Comparison of ENCODE assay signal across 12 cellular contexts in the genomic region with DNA sequence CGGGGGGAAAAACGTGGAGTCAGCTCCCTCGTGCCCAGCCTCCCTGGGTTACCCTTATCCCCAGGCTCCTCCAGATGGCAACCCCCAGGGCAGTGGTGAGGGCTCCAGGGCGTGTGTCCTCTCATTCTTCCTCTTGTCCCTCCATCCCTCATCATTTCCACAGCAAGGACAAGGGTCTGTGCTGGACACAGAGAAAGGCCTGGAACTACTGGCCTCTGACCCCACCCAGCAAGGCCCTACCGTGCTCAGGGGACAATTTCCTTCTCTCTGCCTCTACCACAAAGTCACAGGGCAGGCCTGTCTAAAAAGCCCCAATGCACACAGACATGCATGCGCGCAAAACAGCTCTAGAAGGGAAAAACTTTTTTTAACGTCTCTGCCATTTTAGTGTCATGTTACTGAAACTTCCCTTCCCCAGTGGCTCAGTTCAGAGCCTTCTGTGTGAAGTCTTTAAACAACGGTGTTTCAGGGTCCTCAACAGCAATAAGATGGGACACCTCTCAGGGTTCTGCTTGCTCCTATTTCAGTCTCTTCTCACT. TPM values are rescaled to one million over a fixed set of nuclear protein-coding genes. Genes with fewer than 3 reads are reported as not detected.
DNase-seq lines count a peak whose midpoint lies in the region; ATAC-seq, FAIRE-seq and TF ChIP-seq lines count a peak whose summit lies in the region.
"Had no signal": no experiment of that assay in that cellular context is flagged by ENCODE, and none has a peak within 500 bp of the region (broad histone marks: within the 10 kb centered on the region; RNA-seq: fewer than 3 reads in every experiment).

No MANE protein-coding gene starts in this region.

- H3K4me3 ChIP-seq in left ventricle myocardium inferior (no peak overlapping the region), mesenchymal stem cell (ENCODE audit: insufficient read depth in 1 of 2, low read depth in 1 of 2, low read length in 2 of 2) (no peak overlapping the region), kidney (ENCODE audit: low read length in 2 of 2) (no peak overlapping the region)

- no peak overlapping the region for H2BK120ac ChIP-seq in mesenchymal stem cell (ENCODE audit: low read depth, low read length)

- H3K4me1 Mint-ChIP-seq in activated T-helper 1 cell treated with anti-CD3 and anti-CD28 coated beads, Interleukin-12 subunit alpha, Interleukin-12 subunit beta, Interleukin-2, Interleukin-4 antibody, amounts not matched to agents 30 ng/mL and 10 ng/mL and 1 ng/mL, durations not matched to agents 14 hours and 24 hours and 36 hours (ENCODE audit: low read depth): peaks cover 76% of the 10 kb centered on the region

- no peak overlapping the region for H3K23ac ChIP-seq in mesenchymal stem cell (ENCODE audit: low read length in 2 of 2)

- H2BK15ac ChIP-seq in mesenchymal stem cell (ENCODE audit: low read depth, poor library complexity, severe bottlenecking): no peak overlapping the region

- H3K9me3 Mint-ChIP-seq in activated T-helper 1 cell treated with anti-CD3 and anti-CD28 coated beads, Interleukin-12 subunit alpha, Interleukin-12 subunit beta, Interleukin-2, Interleukin-4 antibody, amounts not matched to agents 30 ng/mL and 10 ng/mL and 1 ng/mL, durations not matched to agents 14 hours and 24 hours and 36 hours: no peaks in the 10 kb centered on the region

- H2AFZ ChIP-seq in mesenchymal stem cell (ENCODE audit: low read depth, low read length): no peak overlapping the region

- no peaks in the 10 kb centered on the region for H3K27me3 Mint-ChIP-seq in activated T-helper 1 cell treated with anti-CD3 and anti-CD28 coated beads, Interleukin-12 subunit alpha, Interleukin-12 subunit beta, Interleukin-2, Interleukin-4 antibody, amounts not matched to agents 30 ng/mL and 10 ng/mL and 1 ng/mL, durations not matched to agents 14 hours and 24 hours and 36 hours (ENCODE audit: insufficient read depth)

- H3K27ac ChIP-seq in left ventricle myocardium inferior (replicated peaks) (peak overlapping the region; percentile 96), mesenchymal stem cell (ENCODE audit: low read length, poor library complexity, severe bottlenecking) (no peak overlapping the region), kidney (ENCODE audit: low read depth in 2 of 2, low read length in 2 of 2) (no peak overlapping the region)

- H3K27ac Mint-ChIP-seq in activated T-helper 1 cell treated with anti-CD3 and anti-CD28 coated beads, Interleukin-12 subunit alpha, Interleukin-12 subunit beta, Interleukin-2, Interleukin-4 antibody, amounts not matched to agents 30 ng/mL and 10 ng/mL and 1 ng/mL, durations not matched to agents 14 hours and 24 hours and 36 hours: peak overlapping the region; percentile 81

- H3K4me1 ChIP-seq in left ventricle myocardium inferior: peaks cover 55% of the 10 kb centered on the region
- H3K4me1 ChIP-seq in mesenchymal stem cell (ENCODE audit: control insufficient read depth, insufficient read depth, low read depth, low read length): peaks cover 38% of the 10 kb centered on the region
- H3K4me1 ChIP-seq in kidney (ENCODE audit: control insufficient read depth in 1 of 2, insufficient read depth in 1 of 2, low read depth in 1 of 2, low read length in 2 of 2): peaks cover 8 to 24% of the 10 kb centered on the region in 2 donors

- no peak overlapping the region for H3K4me2 ChIP-seq in mesenchymal stem cell (ENCODE audit: low read length, poor library complexity, severe bottlenecking)

- no peak for TF ChIP-seq CTCF in left ventricle myocardium inferior (IDR thresholded peaks at IDR 0.05; ENCODE audit: borderline replicate concordance)
- TF ChIP-seq CTCF in kidney (IDR thresholded peaks at IDR 0.05; ENCODE audit: borderline replicate concordance, extremely low read depth, insufficient read depth): no peak

- no peak overlapping the region for H2BK12ac ChIP-seq in mesenchymal stem cell (ENCODE audit: low read length in 2 of 2)

- H3K9ac ChIP-seq in mesenchymal stem cell (ENCODE audit: low read length) (no peak overlapping the region), kidney (ENCODE audit: low read length in 2 of 2) (no peak overlapping the region)

- 85% methylated on average over 9 of the region's 9 CpGs for WGBS in mesenchymal stem cell

- H3K9me3 ChIP-seq in left ventricle myocardium inferior (replicated peaks) (no peaks in the 10 kb centered on the region), mesenchymal stem cell (ENCODE audit: control insufficient read depth, low read length) (no peaks in the 10 kb centered on the region), kidney (ENCODE audit: control insufficient read depth in 1 of 2, low read length in 2 of 2) (no peaks in the 10 kb centered on the region)
- H3K9me3 ChIP-seq: ascending aorta had no signal

- H4K8ac ChIP-seq in mesenchymal stem cell (ENCODE audit: low read length): peak overlapping the region; percentile 21

- H3K79me1 ChIP-seq in mesenchymal stem cell (replicated peaks; ENCODE audit: low read length, poor library complexity, severe bottlenecking): peaks cover 23% of the 10 kb centered on the region

- intact Hi-C loops in left ventricle myocardium inferior (cut with micrococcal nuclease): no loop called here
- intact Hi-C loops in cardiac septum (cut with DNase I): no loop called here
- intact Hi-C loops in activated T-helper 1 cell treated with anti-CD3 and anti-CD28 coated beads, Interleukin-12 subunit alpha, Interleukin-12 subunit beta, Interleukin-2, Interleukin-4 antibody, amounts not matched to agents 30 ng/mL and 10 ng/mL and 1 ng/mL, durations not matched to agents 14 hours and 24 hours and 36 hours (cut with micrococcal nuclease): no loop called here
- intact Hi-C loops in kidney (cut with DNase I): no loop called here

- FAIRE-seq in kidney (lab: Jason Lieb, UNC): no peak

- no peak overlapping the region for H2AK5ac ChIP-seq in mesenchymal stem cell (ENCODE audit: low read length, severe bottlenecking)

- no peak for ATAC-seq in HG03469 (IDR thresholded peaks at IDR 0.05; ENCODE audit: unreplicated experiment)

- no peak overlapping the region for H2BK5ac ChIP-seq in mesenchymal stem cell (ENCODE audit: low read depth, low read length, poor library complexity, severe bottlenecking)

- DNase-seq in left ventricle myocardium inferior (no peak), cardiac septum (ENCODE audit: low spot score) (no peak), mesenchymal stem cell (no peak), NCI-H69 (lab: John Stamatoyannopoulos, UW) (no peak), kidney (no peak), AG20443 (ENCODE audit: low spot score) (no peak)
- no peak for DNase-seq in activated T-helper 1 cell treated with anti-CD3 and anti-CD28 coated beads, Interleukin-12 subunit alpha, Interleukin-12 subunit beta, Interleukin-2, Interleukin-4 antibody, amounts not matched to agents 30 ng/mL and 10 ng/mL and 1 ng/mL, durations not matched to agents 14 hours and 24 hours and 36 hours (ENCODE audit: low spot score)
- DNase-seq: NCI-H1092 treated with DMSO at 0.1 percent for 48 hours; stimulated activated naive CD4-positive, alpha-beta T cell treated with Interleukin-2 at 50 U/mL for 16 hours had no signal

- no peak overlapping the region for H3K18ac ChIP-seq in mesenchymal stem cell (ENCODE audit: low read depth in 1 of 2, low read length in 2 of 2)

- peaks cover 49% of the 10 kb centered on the region for H3K36me3 Mint-ChIP-seq in activated T-helper 1 cell treated with anti-CD3 and anti-CD28 coated beads, Interleukin-12 subunit alpha, Interleukin-12 subunit beta, Interleukin-2, Interleukin-4 antibody, amounts not matched to agents 30 ng/mL and 10 ng/mL and 1 ng/mL, durations not matched to agents 14 hours and 24 hours and 36 hours (ENCODE audit: low read depth)

- H3K14ac ChIP-seq in mesenchymal stem cell (ENCODE audit: low read length in 2 of 2): no peak overlapping the region

- no peak overlapping the region for H3K4ac ChIP-seq in mesenchymal stem cell (ENCODE audit: low read depth in 1 of 2, low read length in 2 of 2)

- H3K36me3 ChIP-seq in left ventricle myocardium inferior: peaks cover 36% of the 10 kb centered on the region
- H3K36me3 ChIP-seq in mesenchymal stem cell (ENCODE audit: control insufficient read depth in 1 of 2, insufficient read depth in 2 of 2, low read depth in 1 of 2, low read length in 2 of 2): peaks cover 53% of the 10 kb centered on the region in 2 experiments
- peaks cover 10 to 17% of the 10 kb centered on the region in 2 donors for H3K36me3 ChIP-seq in kidney (ENCODE audit: control insufficient read depth in 1 of 2, insufficient read depth in 2 of 2, low read length in 2 of 2)

- H4K91ac ChIP-seq in mesenchymal stem cell (ENCODE audit: low read length): peak overlapping the region; percentile 64

- H3K4me3 Mint-ChIP-seq in activated T-helper 1 cell treated with anti-CD3 and anti-CD28 coated beads, Interleukin-12 subunit alpha, Interleukin-12 subunit beta, Interleukin-2, Interleukin-4 antibody, amounts not matched to agents 30 ng/mL and 10 ng/mL and 1 ng/mL, durations not matched to agents 14 hours and 24 hours and 36 hours: peak overlapping the region; percentile 84

- H3K27me3 ChIP-seq in left ventricle myocardium inferior (ENCODE audit: low read depth): no peaks in the 10 kb centered on the region
- no peaks in the 10 kb centered on the region for H3K27me3 ChIP-seq in mesenchymal stem cell (ENCODE audit: control insufficient read depth in 1 of 2, insufficient read depth in 1 of 2, low read length in 2 of 2)
- H3K27me3 ChIP-seq: ascending aorta had no signal

RNA-seq across cellular contexts. Expression of a gene that starts 1.1 kb away (rescaled TPM):
- total RNA-seq in left ventricle myocardium inferior (20.2 TPM), cardiac septum (23.2 TPM), kidney (45.1 TPM)
- total RNA-seq in activated T-helper 1 cell treated with anti-CD3 and anti-CD28 coated beads, Interleukin-12 subunit alpha, Interleukin-12 subunit beta, Interleukin-2, Interleukin-4 antibody, amounts not matched to agents 30 ng/mL and 10 ng/mL and 1 ng/mL, durations not matched to agents 14 hours and 24 hours and 36 hours: 29.2 and 30.1 TPM in 2 replicates
- polyA plus RNA-seq in mesenchymal stem cell (2013, experiment 1 of 2): 80.8 TPM
- 81.8 TPM for polyA plus RNA-seq in mesenchymal stem cell (2013, experiment 2 of 2)
- polyA plus RNA-seq in kidney (ENCODE audit: insufficient read depth, low read depth, low replicate concordance): 49.5 TPM

RNA-seq across cellular contexts. Expression of a gene that starts 7.0 kb away (rescaled TPM):
- total RNA-seq in left ventricle myocardium inferior (2.1 TPM), cardiac septum (4.7 TPM), kidney (19.0 TPM)
- total RNA-seq in activated T-helper 1 cell treated with anti-CD3 and anti-CD28 coated beads, Interleukin-12 subunit alpha, Interleukin-12 subunit beta, Interleukin-2, Interleukin-4 antibody, amounts not matched to agents 30 ng/mL and 10 ng/mL and 1 ng/mL, durations not matched to agents 14 hours and 24 hours and 36 hours: 23.2 and 29.0 TPM in 2 replicates
- 4.9 TPM for polyA plus RNA-seq in mesenchymal stem cell (2013, experiment 1 of 2)
- polyA plus RNA-seq in mesenchymal stem cell (2013, experiment 2 of 2): 4.8 TPM
- polyA plus RNA-seq in kidney (ENCODE audit: insufficient read depth, low read depth, low replicate concordance): 12.6 TPM

RNA-seq across cellular contexts. Expression of a gene that starts 11.5 kb away (rescaled TPM):
- total RNA-seq in left ventricle myocardium inferior (786 TPM), cardiac septum (873 TPM), kidney (551 TPM)
- total RNA-seq in activated T-helper 1 cell treated with anti-CD3 and anti-CD28 coated beads, Interleukin-12 subunit alpha, Interleukin-12 subunit beta, Interleukin-2, Interleukin-4 antibody, amounts not matched to agents 30 ng/mL and 10 ng/mL and 1 ng/mL, durations not matched to agents 14 hours and 24 hours and 36 hours: 2,065 and 2,095 TPM in 2 replicates
- polyA plus RNA-seq in mesenchymal stem cell (2013, experiment 1 of 2): 545 TPM
- polyA plus RNA-seq in mesenchymal stem cell (2013, experiment 2 of 2): 525 TPM
- 499 TPM for polyA plus RNA-seq in kidney (ENCODE audit: insufficient read depth, low read depth, low replicate concordance)

RNA-seq across cellular contexts. Expression of a gene that starts 11.9 kb away (rescaled TPM):
- total RNA-seq in left ventricle myocardium inferior (not detected), cardiac septum (0.08 TPM), kidney (not detected)
- total RNA-seq in activated T-helper 1 cell treated with anti-CD3 and anti-CD28 coated beads, Interleukin-12 subunit alpha, Interleukin-12 subunit beta, Interleukin-2, Interleukin-4 antibody, amounts not matched to agents 30 ng/mL and 10 ng/mL and 1 ng/mL, durations not matched to agents 14 hours and 24 hours and 36 hours: 0.29 TPM in 1 of 2 replicates, not detected in the other
- polyA plus RNA-seq in mesenchymal stem cell (2013, experiment 1 of 2): not detected
- polyA plus RNA-seq in mesenchymal stem cell (2013, experiment 2 of 2): not detected
- not detected for polyA plus RNA-seq in kidney (ENCODE audit: insufficient read depth, low read depth, low replicate concordance)
- total RNA-seq: ascending aorta, mesenteric fat pad had no signal

RNA-seq across cellular contexts. Expression of a gene that starts 35.0 kb away (rescaled TPM):
- total RNA-seq in left ventricle myocardium inferior (154 TPM), cardiac septum (105 TPM), kidney (74.6 TPM)
- 121 and 122 TPM in 2 replicates for total RNA-seq in activated T-helper 1 cell treated with anti-CD3 and anti-CD28 coated beads, Interleukin-12 subunit alpha, Interleukin-12 subunit beta, Interleukin-2, Interleukin-4 antibody, amounts not matched to agents 30 ng/mL and 10 ng/mL and 1 ng/mL, durations not matched to agents 14 hours and 24 hours and 36 hours
- polyA plus RNA-seq in mesenchymal stem cell (2013, experiment 1 of 2): 31.6 TPM
- polyA plus RNA-seq in mesenchymal stem cell (2013, experiment 2 of 2): 29.2 TPM
- polyA plus RNA-seq in kidney (ENCODE audit: insufficient read depth, low read depth, low replicate concordance): 50.1 TPM
